ENCODE assay signal across 14 cellular contexts in the genomic region with DNA sequence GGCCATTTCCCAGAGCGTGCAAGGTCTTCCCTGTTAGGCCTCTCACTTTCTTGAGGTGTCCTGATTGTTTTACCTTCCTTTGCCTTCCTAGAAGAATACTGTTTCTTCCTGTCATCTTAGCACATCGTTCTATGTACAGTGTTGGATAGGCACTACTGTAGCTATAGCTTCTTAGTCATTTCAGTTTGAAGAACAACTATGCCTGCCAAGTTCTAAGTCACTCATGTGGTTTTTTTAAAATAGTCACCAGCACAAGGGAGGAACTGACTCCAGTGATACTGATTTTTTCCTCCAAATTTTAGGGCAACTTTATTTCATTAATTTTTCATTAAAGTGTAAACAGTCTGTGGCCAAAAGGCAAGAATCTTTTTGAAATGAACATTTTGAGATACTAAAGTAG.
DNase-seq lines count a peak whose midpoint lies in the region; ATAC-seq and TF ChIP-seq lines count a peak whose summit lies in the region.
"Had no signal": no experiment of that assay in that cellular context is flagged by ENCODE, and none has a peak within 500 bp of the region (broad histone marks: within the 10 kb centered on the region; RNA-seq: fewer than 3 reads in every experiment).

No MANE protein-coding gene starts in this region.

- no peak overlapping the region for H3K27ac ChIP-seq in breast epithelium
- H3K27ac ChIP-seq: cardiac muscle cell, parathyroid adenoma had no signal

- H3K36me3 ChIP-seq in breast epithelium, result no peaks in the 10 kb centered on the region
- H3K36me3 ChIP-seq: cardiac muscle cell had no signal

- H3K4me3 ChIP-seq in breast epithelium (no peak overlapping the region), skeletal muscle cell (ENCODE audit: low read depth, low read length) (no peak overlapping the region)
- H3K4me3 ChIP-seq: cardiac muscle cell had no signal

- H3K4me1 Mint-ChIP-seq in MCF 10A (ENCODE audit: insufficient read depth, unreplicated experiment), result peaks cover 10% of the 10 kb centered on the region

- H3K9me3 ChIP-seq in breast epithelium, result no peaks in the 10 kb centered on the region

- no peak for TF ChIP-seq CTCF in MCF 10A (IDR thresholded peaks at IDR 0.05; ENCODE audit: unreplicated experiment)
- no peak for TF ChIP-seq CTCF in breast epithelium (IDR thresholded peaks at IDR 0.05)

- intact Hi-C loops in MCF 10A (cut with micrococcal nuclease) (no loop called here), breast epithelium (cut with DNase I; ENCODE audit: low total_unique reads) (no loop called here)

- DNase-seq in MCF 10A (ENCODE audit: unreplicated experiment) (peak; percentile 35), breast epithelium (ENCODE audit: low spot score in 2 of 2) (no peak), RKO (ENCODE audit: low spot score) (peak; percentile 54), skeletal muscle cell (ENCODE audit: low read depth) (peak; percentile 28), NCI-H1694 (lab: John Stamatoyannopoulos, UW) (no peak), NCI-H1694 treated with DMSO at 0.1 percent for 48 hours (lab: John Stamatoyannopoulos, UW) (no peak)
- DNase-seq in activated CD4-positive, alpha-beta T cell treated with anti-CD3 and anti-CD28 coated beads for 4 hours, result no peak
- DNase-seq: activated CD8-positive, alpha-beta T cell treated with anti-CD3 and anti-CD28 coated beads for 36 hours; activated effector memory CD4-positive, alpha-beta T cell treated with Interleukin-2 at 50 U/mL for 16 hours had no signal

- no peak overlapping the region for H3K4me3 Mint-ChIP-seq in MCF 10A (ENCODE audit: unreplicated experiment)
- H3K4me3 Mint-ChIP-seq: activated CD8-positive, alpha-beta T cell treated with anti-CD3 and anti-CD28 coated beads for 36 hours; mesothelial cell of epicardium had no signal

- BruUV-seq in MCF 10A (replicated peaks; lab: Mats Ljungman, UMichigan), result no TSS peak

- H3K27ac Mint-ChIP-seq in MCF 10A (ENCODE audit: low read depth, unreplicated experiment), result no peak overlapping the region
- H3K27ac Mint-ChIP-seq: activated CD8-positive, alpha-beta T cell treated with anti-CD3 and anti-CD28 coated beads for 36 hours; mesothelial cell of epicardium had no signal

- no peaks in the 10 kb centered on the region for H3K27me3 Mint-ChIP-seq in MCF 10A (ENCODE audit: insufficient read depth, unreplicated experiment)
- H3K27me3 Mint-ChIP-seq: activated CD8-positive, alpha-beta T cell treated with anti-CD3 and anti-CD28 coated beads for 36 hours had no signal

- POLR2A ChIA-PET in MCF 10A (lab: Yijun Ruan, JAX), result interaction anchor here (0.8 to 5.3 kb wide), 6 partner anchors 22 to 142 kb away, joined by 3 to 41 read pairs (median 4); no protein-coding TSS in a partner anchor

- H3K9me3 Mint-ChIP-seq in MCF 10A (ENCODE audit: unreplicated experiment), result no peaks in the 10 kb centered on the region
- H3K9me3 Mint-ChIP-seq: activated CD8-positive, alpha-beta T cell treated with anti-CD3 and anti-CD28 coated beads for 36 hours; mesothelial cell of epicardium had no signal

- no peak for TF ChIP-seq POLR2A in breast epithelium (IDR thresholded peaks at IDR 0.05)

- CTCF ChIA-PET in MCF 10A (lab: Yijun Ruan, JAX), result interaction anchor here (0.8 to 2.6 kb wide), 4 partner anchors 12 to 235 kb away, joined by 3 to 13 read pairs (median 8); no protein-coding TSS in a partner anchor

- H3K36me3 Mint-ChIP-seq in MCF 10A (ENCODE audit: insufficient read depth, unreplicated experiment), result no peaks in the 10 kb centered on the region
- H3K36me3 Mint-ChIP-seq: mesothelial cell of epicardium had no signal

- H3K4me1 ChIP-seq in breast epithelium, result no peaks in the 10 kb centered on the region
- H3K4me1 ChIP-seq: parathyroid adenoma had no signal

- ATAC-seq in esophagus mucosa, result peak; percentile 43
- ATAC-seq: activated CD8-positive, alpha-beta T cell treated with anti-CD3 and anti-CD28 coated beads for 36 hours; Panc1 had no signal

- no peaks in the 10 kb centered on the region for H3K27me3 ChIP-seq in breast epithelium
- H3K27me3 ChIP-seq: cardiac muscle cell had no signal

Comparison
In these comparisons a context has a peak if more than half of its experiments do, and no peak if none do; other contexts are left out.
1. DNase-seq: peak in MCF 10A (single experiment), RKO (single experiment) and skeletal muscle cell (single experiment); none in breast epithelium (0 of 2), NCI-H1694 (single experiment), activated CD4-positive, alpha-beta T cell treated with anti-CD3 and anti-CD28 coated beads for 4 hours (0 of 2) and NCI-H1694 treated with DMSO at 0.1 percent for 48 hours (single experiment).